Comparison of ENCODE assay signal across 22 cellular contexts in the genomic region with DNA sequence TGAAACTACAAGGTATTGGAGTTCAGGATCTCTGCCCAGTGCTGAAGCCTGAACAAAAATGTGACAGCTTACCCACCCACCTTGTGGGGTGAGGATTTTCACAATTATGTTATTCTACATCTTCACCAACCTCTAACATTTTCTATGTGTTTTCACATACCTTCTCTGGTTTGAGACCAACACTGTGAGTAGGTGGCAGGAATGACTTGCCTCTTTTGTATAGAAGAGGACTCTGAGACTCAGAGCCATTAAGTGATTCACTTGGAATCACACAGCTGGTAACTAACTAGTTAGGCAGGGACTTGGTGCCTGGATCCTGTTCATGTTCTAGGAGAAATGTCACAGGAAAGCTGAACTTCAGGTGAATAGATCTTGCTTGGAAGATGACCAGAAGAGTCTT.
"Had no signal": no experiment of that assay in that cellular context is flagged by ENCODE, and none has a peak within 500 bp of the region (broad histone marks: within the 10 kb centered on the region; RNA-seq: fewer than 3 reads in every experiment).

No MANE protein-coding gene starts in this region.

- H3K4me1 Mint-ChIP-seq: nephron had no signal

- H3K27me3 ChIP-seq: esophagus squamous epithelium, gastroesophageal sphincter, tibial nerve, upper lobe of right lung, vagina had no signal

- H3K9me3 Mint-ChIP-seq: nephron had no signal

- H3K4me3 ChIP-seq: dorsolateral prefrontal cortex, esophagus squamous epithelium, gastroesophageal sphincter, lung, tibial nerve, upper lobe of right lung, vagina had no signal

- H3K4me1 ChIP-seq: esophagus squamous epithelium, tibial nerve, upper lobe of right lung, vagina had no signal

- H3K27ac ChIP-seq: dorsolateral prefrontal cortex, esophagus squamous epithelium, tibial nerve, upper lobe of right lung, vagina had no signal

- ATAC-seq: gastroesophageal sphincter, left cardiac atrium, left ventricle myocardium superior had no signal

- DNase-seq: cortex of kidney; dorsolateral prefrontal cortex; effector CD8-positive, alpha-beta T cell; esophagus squamous epithelium; foreskin fibroblast; glutamatergic neuron; islet precursor cell; left cardiac atrium; left ventricle myocardium superior; mesenchymal stem cell; midbrain; occipital lobe; right cardiac atrium; small intestine; stimulated activated CD4-positive, alpha-beta T cell treated with anti-CD3 and anti-CD28 coated beads, Interleukin-12 subunit alpha, Interleukin-12 subunit beta, amount 100 ng/mL, for 4 hours; stimulated activated naive CD4-positive, alpha-beta T cell treated with Interleukin-2 at 50 U/mL for 16 hours; upper lobe of right lung had no signal

- H3K27ac Mint-ChIP-seq: nephron had no signal

- H3K9me3 ChIP-seq: esophagus squamous epithelium, gastroesophageal sphincter, tibial nerve, upper lobe of right lung, vagina had no signal

- H3K4me3 Mint-ChIP-seq: nephron had no signal

- H3K36me3 ChIP-seq: esophagus squamous epithelium, gastroesophageal sphincter, tibial nerve, upper lobe of right lung, vagina had no signal
